25 cellular contexts compared by ENCODE assay signal in the genomic region with DNA sequence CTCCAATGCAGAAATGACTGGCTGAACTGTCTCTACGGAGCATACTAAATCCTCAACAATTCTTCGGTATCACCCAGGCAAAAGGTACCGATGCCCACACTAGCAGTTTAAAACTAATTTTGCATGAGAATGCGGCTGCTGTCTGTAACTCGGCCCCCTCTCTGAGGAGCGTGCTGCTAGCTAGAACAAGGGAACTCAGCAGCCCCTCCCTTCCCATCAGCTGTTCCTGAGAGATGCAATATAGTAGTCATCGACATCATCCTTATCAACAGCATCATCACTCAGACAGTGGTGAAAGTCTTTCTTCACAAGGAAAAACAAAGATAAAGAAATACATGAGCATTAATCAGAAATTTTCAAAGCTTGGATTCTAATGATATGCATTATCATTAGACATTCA.
"Had no signal": no experiment of that assay in that cellular context is flagged by ENCODE, and none has a peak within 500 bp of the region (broad histone marks: within the 10 kb centered on the region; RNA-seq: fewer than 3 reads in every experiment).

No MANE protein-coding gene starts in this region.

- H3K9me3 Mint-ChIP-seq: activated T-cell treated with anti-CD3 and anti-CD28 coated beads, Interleukin-2, amount 50 U/mL, for 4 hours; activated T-helper 2 cell treated with anti-CD3 and anti-CD28 coated beads, Interferon-gamma antibody, Interleukin-2, Interleukin-4, amounts not matched to agents 10 μg/mL and 5 μg/mL and 100 μg/mL, durations not matched to agents 14 hours and 24 hours and 36 hours; stimulated activated naive CD8-positive, alpha-beta T cell treated with anti-CD3 and anti-CD28 coated beads, Interleukin-15, Interleukin-2, amounts not matched to agents 100 ng/mL and 50 ng/mL, for 24 hours; type B pancreatic cell had no signal

- H3K4me3 Mint-ChIP-seq: activated CD4-positive, alpha-beta memory T cell treated with anti-CD3 and anti-CD28 coated beads for 36 hours; activated CD4-positive, alpha-beta T cell treated with anti-CD3 and anti-CD28 coated beads, Interleukin-2, amount 10 ng/mL, durations not matched to agents 24 days and 14 days; activated naive CD8-positive, alpha-beta T cell treated with anti-CD3 and anti-CD28 coated beads for 36 hours; activated T-cell treated with anti-CD3 and anti-CD28 coated beads, Interleukin-2, amount 50 U/mL, for 4 hours; naive B cell; stimulated activated naive CD8-positive, alpha-beta T cell treated with anti-CD3 and anti-CD28 coated beads, Interleukin-15, Interleukin-2, amounts not matched to agents 100 ng/mL and 50 ng/mL, for 24 hours; type B pancreatic cell had no signal

- H3K27ac ChIP-seq: brain microvascular endothelial cell, coronary artery, right lobe of liver, skin epidermis, uterus, WERI-Rb-1 had no signal

- H3K27ac Mint-ChIP-seq: activated CD4-positive, alpha-beta memory T cell treated with anti-CD3 and anti-CD28 coated beads for 36 hours; activated CD4-positive, alpha-beta T cell treated with anti-CD3 and anti-CD28 coated beads, Interleukin-2, amount 10 ng/mL, durations not matched to agents 24 days and 14 days; activated T-helper 2 cell treated with anti-CD3 and anti-CD28 coated beads, Interferon-gamma antibody, Interleukin-2, Interleukin-4, amounts not matched to agents 10 μg/mL and 5 μg/mL and 100 μg/mL, durations not matched to agents 14 hours and 24 hours and 36 hours; stimulated activated naive CD8-positive, alpha-beta T cell treated with anti-CD3 and anti-CD28 coated beads, Interleukin-15, Interleukin-2, amounts not matched to agents 100 ng/mL and 50 ng/mL, for 24 hours; type B pancreatic cell had no signal

- H3K27me3 ChIP-seq: brain microvascular endothelial cell, dorsolateral prefrontal cortex, right lobe of liver, uterus had no signal

- ATAC-seq: activated T-cell treated with anti-CD3 and anti-CD28 coated beads, Interleukin-2, amount 50 U/mL, for 4 hours; left cardiac atrium; left ventricle myocardium superior; right lobe of liver had no signal

- H3K27me3 Mint-ChIP-seq: activated CD4-positive, alpha-beta memory T cell treated with anti-CD3 and anti-CD28 coated beads for 36 hours; activated CD4-positive, alpha-beta T cell treated with anti-CD3 and anti-CD28 coated beads, Interleukin-2, amount 10 ng/mL, durations not matched to agents 24 days and 14 days; activated naive CD8-positive, alpha-beta T cell treated with anti-CD3 and anti-CD28 coated beads for 36 hours; naive B cell; stimulated activated naive CD8-positive, alpha-beta T cell treated with anti-CD3 and anti-CD28 coated beads, Interleukin-15, Interleukin-2, amounts not matched to agents 100 ng/mL and 50 ng/mL, for 24 hours; type B pancreatic cell had no signal

- H3K4me3 ChIP-seq: coronary artery, right lobe of liver, skin epidermis, uterus had no signal

- H3K9me3 ChIP-seq: right lobe of liver, uterus had no signal

- H3K36me3 ChIP-seq: brain microvascular endothelial cell, uterus, WERI-Rb-1 had no signal

- DNase-seq: activated CD4-positive, alpha-beta memory T cell treated with anti-CD3 and anti-CD28 coated beads for 36 hours; activated CD4-positive, alpha-beta T cell treated with anti-CD3 and anti-CD28 coated beads, Interleukin-2, amount 10 ng/mL, durations not matched to agents 24 days and 14 days; activated CD4-positive, CD25-positive, alpha-beta regulatory T cell treated with anti-CD3 and anti-CD28 coated beads, Interleukin-2, amount 50 U/mL, for 72 hours; activated CD8-positive, alpha-beta memory T cell treated with anti-CD3 and anti-CD28 coated beads, Interleukin-2, amount 50 U/mL, for 48 hours; activated naive CD8-positive, alpha-beta T cell treated with anti-CD3 and anti-CD28 coated beads for 36 hours; activated T-cell treated with anti-CD3 and anti-CD28 coated beads, Interleukin-2, amount 50 U/mL, for 4 hours; amniotic stem cell; brain microvascular endothelial cell; dorsolateral prefrontal cortex; effector memory CD4-positive, alpha-beta T cell; islet precursor cell; left cardiac atrium; left ventricle myocardium superior; naive B cell; right lobe of liver; stimulated activated CD4-positive, alpha-beta T cell treated with anti-CD3 and anti-CD28 coated beads, Interleukin-12 subunit alpha, Interleukin-12 subunit beta, amount 100 ng/mL, for 4 hours; stimulated activated CD4-positive, alpha-beta T cell treated with anti-CD3 and anti-CD28 coated beads, Interleukin-4, amount 100 ng/mL, for 1 hour; T-helper 9 cell; uterus; WERI-Rb-1 had no signal

- H3K4me1 ChIP-seq: right lobe of liver, uterus had no signal
